Comparison of ENCODE assay signal across 10 cellular contexts in the genomic region with DNA sequence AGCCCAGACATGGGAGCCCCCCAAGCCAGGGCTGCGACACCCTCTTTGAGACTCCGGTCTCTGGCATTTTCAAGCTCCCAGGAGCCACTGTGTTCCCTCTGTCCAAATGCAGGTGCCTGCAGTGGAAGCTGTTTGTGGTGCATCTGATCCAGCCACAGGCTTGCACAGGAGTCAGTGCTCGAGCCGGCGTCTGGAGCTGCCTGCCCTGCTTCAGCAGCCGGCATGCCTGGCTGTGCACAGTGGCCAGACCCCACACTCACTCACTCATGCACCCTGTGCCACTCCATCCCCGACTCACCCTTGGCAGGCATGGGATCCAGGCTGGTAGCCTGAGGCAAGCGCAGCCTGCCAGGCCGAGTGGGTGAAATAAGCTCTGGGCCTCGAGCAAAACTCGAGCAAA.
"Had no signal": no experiment of that assay in that cellular context is flagged by ENCODE, and none has a peak within 500 bp of the region (broad histone marks: within the 10 kb centered on the region; RNA-seq: fewer than 3 reads in every experiment).

No MANE protein-coding gene starts in this region.

- H3K36me3 ChIP-seq: HAP-1 had no signal

- ATAC-seq: GM23338, HCT116, HepG2, K562 had no signal

- H2AFZ ChIP-seq: GM23338 had no signal

- H3K27ac ChIP-seq: HL-60 had no signal

- H3K4me3 ChIP-seq: GM23338, HAP-1, K562 had no signal

- H3K4me2 ChIP-seq: GM23338 had no signal

- H3K9me3 Mint-ChIP-seq: HFFc6 had no signal

- H3K27ac Mint-ChIP-seq: GM23338, HFFc6 had no signal

- DNase-seq: H7, HFFc6, IMR-90, KG1 had no signal

- H3K4me3 Mint-ChIP-seq: GM23338, HFFc6 had no signal

- FAIRE-seq: HepG2, K562 had no signal

- H3K9me3 ChIP-seq: HAP-1 had no signal
